ENCODE assay signal across 14 cellular contexts in the genomic region with DNA sequence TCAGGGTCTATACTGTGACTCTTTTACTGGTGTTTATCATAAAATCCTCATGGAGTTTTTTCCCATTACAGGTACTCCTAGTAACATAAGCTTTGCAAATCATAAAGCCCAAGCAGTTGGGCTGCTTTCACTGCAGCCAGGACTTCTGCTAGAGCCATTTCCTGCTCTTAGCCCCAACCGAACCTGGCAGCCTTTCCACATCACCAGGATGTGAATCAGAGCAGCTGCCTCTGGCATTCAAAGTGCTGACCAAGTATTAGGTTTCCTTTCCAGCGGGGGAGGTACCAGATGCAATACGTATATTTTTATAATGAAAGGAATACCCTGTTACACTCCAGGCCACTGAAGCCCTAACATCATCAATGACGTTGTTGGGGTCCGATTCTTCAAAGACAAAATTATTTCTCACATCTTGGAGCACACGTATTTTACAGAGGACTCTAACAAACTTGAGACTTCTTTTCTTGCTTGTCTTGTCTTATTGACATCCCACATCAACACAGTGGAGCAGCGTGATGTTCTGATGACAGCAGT. TPM values are rescaled to one million over a fixed set of nuclear protein-coding genes. Genes with fewer than 3 reads are reported as not detected.
DNase-seq lines count a peak whose midpoint lies in the region; ATAC-seq and TF ChIP-seq lines count a peak whose summit lies in the region.
"Had no signal": no experiment of that assay in that cellular context is flagged by ENCODE, and none has a peak within 500 bp of the region (broad histone marks: within the 10 kb centered on the region; RNA-seq: fewer than 3 reads in every experiment).

No MANE protein-coding gene starts in this region.

- no peaks in the 10 kb centered on the region for H3K4me1 ChIP-seq in fibroblast of lung (ENCODE audit: control insufficient read depth, extremely low read depth, insufficient read depth, low read length)
- H3K4me1 ChIP-seq in neuronal stem cell (ENCODE audit: control insufficient read depth in 2 of 2, insufficient read depth in 1 of 2, low read depth in 1 of 2, low read length in 2 of 2) = peaks cover 0 to 4% of the 10 kb centered on the region in 2 donors
- H3K4me1 ChIP-seq: HAP-1 had no signal

- H3K27ac Mint-ChIP-seq in natural killer cell = no peak overlapping the region
- H3K27ac Mint-ChIP-seq: activated B cell treated with CpG ODN at 0.5 μM for 24 hours; stimulated activated naive CD8-positive, alpha-beta T cell treated with anti-CD3 and anti-CD28 coated beads, Interleukin-15, amount 100 ng/mL, for 72 hours had no signal

- H3K4me2 ChIP-seq in fibroblast of lung (ENCODE audit: extremely low read depth, insufficient read depth, low read length) (no peak overlapping the region), neuronal stem cell (ENCODE audit: insufficient read depth, low read length, poor library complexity, severe bottlenecking) (no peak overlapping the region)

- no peaks in the 10 kb centered on the region for H3K9me3 Mint-ChIP-seq in natural killer cell
- H3K9me3 Mint-ChIP-seq: activated B cell treated with CpG ODN at 0.5 μM for 24 hours; stimulated activated naive CD8-positive, alpha-beta T cell treated with anti-CD3 and anti-CD28 coated beads, Interleukin-15, amount 100 ng/mL, for 72 hours had no signal

- no peak overlapping the region for H2BK5ac ChIP-seq in neuronal stem cell (ENCODE audit: low read length)

- H4K91ac ChIP-seq in neuronal stem cell (ENCODE audit: low read depth, low read length, poor library complexity) = no peak overlapping the region

- no peak overlapping the region for H3K27ac ChIP-seq in fibroblast of lung (ENCODE audit: insufficient read depth, low read length)
- no peak overlapping the region for H3K27ac ChIP-seq in neuronal stem cell (replicated peaks; ENCODE audit: low read length)

- intact Hi-C loops in natural killer cell (cut with micrococcal nuclease) = no loop called here

- no peaks in the 10 kb centered on the region for H3K4me1 Mint-ChIP-seq in natural killer cell
- H3K4me1 Mint-ChIP-seq: activated B cell treated with CpG ODN at 0.5 μM for 24 hours; stimulated activated naive CD8-positive, alpha-beta T cell treated with anti-CD3 and anti-CD28 coated beads, Interleukin-15, amount 100 ng/mL, for 72 hours had no signal

- H2AFZ ChIP-seq in fibroblast of lung (ENCODE audit: low read length) (no peak overlapping the region), neuronal stem cell (ENCODE audit: low read length) (no peak overlapping the region)

- H3K18ac ChIP-seq in neuronal stem cell (ENCODE audit: low read length) = no peak overlapping the region

- no peaks in the 10 kb centered on the region for H3K36me3 ChIP-seq in fibroblast of lung (ENCODE audit: control insufficient read depth, insufficient read depth, low read length)
- H3K36me3 ChIP-seq in neuronal stem cell (replicated peaks in 1 of 2; ENCODE audit: control insufficient read depth in 2 of 2, insufficient read depth in 2 of 2, low read length in 2 of 2) = no peaks in the 10 kb centered on the region
- H3K36me3 ChIP-seq: HAP-1 had no signal

- no peak overlapping the region for H4K8ac ChIP-seq in neuronal stem cell (ENCODE audit: low read depth, low read length)

- TF ChIP-seq CTCF in fibroblast of lung (conservative IDR thresholded peaks at IDR 0.05 in 1 of 2, IDR thresholded peaks at IDR 0.05 in 1 of 2; ENCODE audit: low read depth in 1 of 2, low read length in 2 of 2) (no peak), natural killer cell (IDR thresholded peaks at IDR 0.05) (no peak)

- H3K27me3 Mint-ChIP-seq in natural killer cell (ENCODE audit: low read depth in 2 of 2) = peaks cover 11 to 18% of the 10 kb centered on the region in 2 donors

- no peak overlapping the region for H2BK120ac ChIP-seq in neuronal stem cell (ENCODE audit: low read depth, low read length)

- H3K4me3 ChIP-seq in fibroblast of lung (replicated peaks in 1 of 4; ENCODE audit: control extremely low read depth in 1 of 4, insufficient read depth in 1 of 4, low read depth in 3 of 4, low read length in 4 of 4) = no peak overlapping the region
- H3K4me3 ChIP-seq in neuronal stem cell (ENCODE audit: low read length in 2 of 2) = no peak overlapping the region
- H3K4me3 ChIP-seq: HAP-1 had no signal

- no peak overlapping the region for H2BK15ac ChIP-seq in neuronal stem cell (ENCODE audit: low read length)

- H3K14ac ChIP-seq in neuronal stem cell (ENCODE audit: low read length) = no peak overlapping the region

- no peak overlapping the region for H2BK12ac ChIP-seq in neuronal stem cell (ENCODE audit: low read length)

- H3K79me2 ChIP-seq in fibroblast of lung (ENCODE audit: control insufficient read depth, insufficient read depth, low read length) = no peaks in the 10 kb centered on the region

- H3K4ac ChIP-seq in neuronal stem cell (ENCODE audit: low read length) = no peak overlapping the region

- H3K9ac ChIP-seq in fibroblast of lung (ENCODE audit: insufficient read depth, low read length) = no peak overlapping the region
- no peak overlapping the region for H3K9ac ChIP-seq in neuronal stem cell (ENCODE audit: low read depth, low read length, poor library complexity)

- H3K79me1 ChIP-seq in neuronal stem cell (ENCODE audit: low read depth, low read length) = no peaks in the 10 kb centered on the region

- H3K36me3 Mint-ChIP-seq in natural killer cell = no peaks in the 10 kb centered on the region

- ATAC-seq in HG03442 (IDR thresholded peaks at IDR 0.05; ENCODE audit: unreplicated experiment) (no peak), natural killer cell (no peak)
- ATAC-seq: stimulated activated naive CD8-positive, alpha-beta T cell treated with anti-CD3 and anti-CD28 coated beads, Interleukin-15, amount 100 ng/mL, for 72 hours had no signal

- no peak overlapping the region for H3K4me3 Mint-ChIP-seq in natural killer cell
- H3K4me3 Mint-ChIP-seq: activated B cell treated with CpG ODN at 0.5 μM for 24 hours; stimulated activated naive CD8-positive, alpha-beta T cell treated with anti-CD3 and anti-CD28 coated beads, Interleukin-15, amount 100 ng/mL, for 72 hours had no signal

- no peak overlapping the region for H2AK5ac ChIP-seq in neuronal stem cell (ENCODE audit: low read depth, low read length)

- H3K9me3 ChIP-seq in fibroblast of lung (ENCODE audit: control insufficient read depth, insufficient read depth, low read depth, low read length) = no peaks in the 10 kb centered on the region
- no peaks in the 10 kb centered on the region for H3K9me3 ChIP-seq in neuronal stem cell (replicated peaks in 1 of 2; ENCODE audit: control insufficient read depth in 2 of 2, insufficient read depth in 1 of 2, low read depth in 1 of 2, low read length in 2 of 2)
- H3K9me3 ChIP-seq: HAP-1 had no signal

- H3K27me3 ChIP-seq in fibroblast of lung (ENCODE audit: control insufficient read depth, insufficient read depth, low read length) (no peaks in the 10 kb centered on the region), neuronal stem cell (ENCODE audit: control insufficient read depth in 3 of 3, insufficient read depth in 3 of 3, low read depth in 1 of 3, low read length in 3 of 3) (peaks cover 2 to 17% (median 13%) of the 10 kb centered on the region in 3 experiments)

- DNase-seq in 8988T (peak; percentile 51), H4 (ENCODE audit: low spot score) (peak; percentile 83), RKO (ENCODE audit: low spot score) (peak; percentile 88), fibroblast of lung (ENCODE audit: low read depth in 2 of 2) (peak; percentile 52 to 68), neuronal stem cell (ENCODE audit: low spot score) (no peak), activated gamma-delta T cell (lab: John Stamatoyannopoulos, UW) (no peak), natural killer cell (no peak)
- DNase-seq: activated B cell treated with CpG ODN at 0.5 μM for 24 hours; C1 segment of cervical spinal cord; NCI-H526 treated with DMSO at 0.1 percent for 48 hours; stimulated activated naive CD8-positive, alpha-beta T cell treated with anti-CD3 and anti-CD28 coated beads, Interleukin-15, amount 100 ng/mL, for 72 hours had no signal

- WGBS in neuronal stem cell (ENCODE audit: extremely low coverage in 2 of 2, insufficient read length in 2 of 2, insufficient replicate concordance in 1 of 2), 2 donors = no CpG with 5 or more reads among the region's 7 CpGs

- H4K20me1 ChIP-seq in fibroblast of lung (ENCODE audit: control insufficient read depth, extremely low read depth, insufficient read depth, low read length) = no peaks in the 10 kb centered on the region

- no peak overlapping the region for H3K23ac ChIP-seq in neuronal stem cell (ENCODE audit: low read depth, low read length, poor library complexity)

RNA-seq across cellular contexts. Expression of gene HTR5A, which starts 3.6 kb away (rescaled TPM):
- total RNA-seq in H4 (2014; rRNA removed; shearing (Covaris generic)) = not detected in 2 replicates
- total RNA-seq in fibroblast of lung = not detected in 2 replicates
- polyA plus RNA-seq in fibroblast of lung = not detected in 2 replicates
- not detected in 2 replicates for polyA plus RNA-seq in fibroblast of lung (2012)
- polyA minus RNA-seq in fibroblast of lung (ENCODE audit: low replicate concordance) = not detected in 2 replicates
- polyA plus RNA-seq in neuronal stem cell (2013, experiment 1 of 2) = not detected
- not detected for polyA plus RNA-seq in neuronal stem cell (2013, experiment 2 of 2)
- not detected for total RNA-seq in natural killer cell
- total RNA-seq: activated B cell treated with CpG ODN at 0.5 μM for 24 hours, lower leg skin had no signal

Comparison
In these comparisons a context has a peak if more than half of its experiments do, and no peak if none do; other contexts are left out.
1. DNase-seq: peak in 8988T (single experiment), H4 (single experiment), RKO (single experiment) and fibroblast of lung (2 of 2); none in neuronal stem cell (single experiment), activated gamma-delta T cell (single experiment) and natural killer cell (single experiment).